In genomic region chr20:30286157-30286556, GRCh38 we compare ENCODE assay signal across 26 cellular contexts.
DNase-seq lines count a peak whose midpoint lies in the region; ATAC-seq, FAIRE-seq and TF ChIP-seq lines count a peak whose summit lies in the region.
"Had no signal": no experiment of that assay in that cellular context is flagged by ENCODE, and none has a peak within 500 bp of the region (broad histone marks: within the 10 kb centered on the region; RNA-seq: fewer than 3 reads in every experiment).

No MANE protein-coding gene starts in this region.

- H3K9me1 ChIP-seq in K562 (ENCODE audit: control insufficient read depth, insufficient read depth, low read length) = no peaks in the 10 kb centered on the region

- H3K4me2 ChIP-seq in K562 (ENCODE audit: insufficient read depth, low read length) = no peak overlapping the region
- H3K4me2 ChIP-seq: hepatocyte had no signal

- peak overlapping the region in 6 of 10 donors; percentile 2 to 81 (median 65) for H3K27ac Mint-ChIP-seq in naive thymus-derived CD8-positive, alpha-beta T cell

- TF ChIP-seq POLR2A in K562 (conservative IDR thresholded peaks at IDR 0.05) = no peak

- peak; percentile 65 to 74 (median 67) for TF ChIP-seq CTCF in K562 (IDR thresholded peaks at IDR 0.05 in 2 of 3, conservative IDR thresholded peaks at IDR 0.05 in 1 of 3; ENCODE audit: insufficient read depth in 2 of 3, low read depth in 1 of 3, low read length in 3 of 3)

- H3K4me3 Mint-ChIP-seq in naive thymus-derived CD8-positive, alpha-beta T cell = peak overlapping the region in 3 of 10 donors; percentile 13 to 66 (median 13)

- TF ChIP-seq EP300 in K562 (IDR thresholded peaks at IDR 0.05; ENCODE audit: low read length) = no peak

- no peaks in the 10 kb centered on the region for H3K27me3 ChIP-seq in K562 (ENCODE audit: control insufficient read depth in 2 of 2, insufficient read depth in 2 of 2, low read length in 2 of 2)
- H3K27me3 ChIP-seq: hepatocyte, upper lobe of left lung had no signal

- H3K36me3 ChIP-seq in K562 (ENCODE audit: control insufficient read depth, insufficient read depth, low read length) = no peaks in the 10 kb centered on the region
- H3K36me3 ChIP-seq: upper lobe of left lung had no signal

- peak; percentile 71 to 87 for TF ChIP-seq RAD21 in K562 (CRISPR knock-in tag; conservative IDR thresholded peaks at IDR 0.05 in 1 of 2, IDR thresholded peaks at IDR 0.05 in 1 of 2)

- intact Hi-C loops in K562 (cut with micrococcal nuclease) = loop anchor here (10.0 kb wide), 2 partner anchors 299 to 691 kb away; no protein-coding TSS in a partner anchor

- H3K27ac ChIP-seq in K562 (ENCODE audit: extremely low read depth, low read depth, low read length) = no peak overlapping the region
- H3K27ac ChIP-seq: 22Rv1, hepatocyte, upper lobe of left lung had no signal

- peak; percentile 22 for DNase-seq in DMS 273 (lab: John Stamatoyannopoulos, UW; ENCODE audit: unreplicated experiment)
- no peak for DNase-seq in DMS 273 treated with DMSO at 0.1 percent for 48 hours (lab: John Stamatoyannopoulos, UW)
- peak; percentile 9 for DNase-seq in HT-29 (ENCODE audit: low spot score)
- DNase-seq in K562 (ENCODE audit: extremely low read depth in 1 of 4, low spot score in 3 of 4) = peak; percentile 42 to 60 (median 49)
- DNase-seq in naive thymus-derived CD8-positive, alpha-beta T cell = no peak
- no peak for DNase-seq in SIG-M5 (lab: John Stamatoyannopoulos, UW)
- no peak for DNase-seq in stimulated activated naive CD4-positive, alpha-beta T cell (lab: John Stamatoyannopoulos, UW)
- DNase-seq in NCI-H510A (lab: John Stamatoyannopoulos, UW) = no peak
- DNase-seq: activated CD4-positive, alpha-beta T cell treated with anti-CD3 and anti-CD28 coated beads, Interleukin-2, amount 50 U/mL, for 4 hours; activated gamma-delta T cell; GDM1; GOT3; NCI-H1048; NCI-H1930; NCI-H446 treated with DMSO at 0.1 percent for 48 hours; occipital lobe; SHP77 treated with DMSO at 0.1 percent for 48 hours; stimulated activated CD4-positive, alpha-beta T cell treated with anti-CD3 and anti-CD28 coated beads, Interleukin-4, amount 100 ng/mL, for 4 hours; T-helper 1 cell had no signal

- POLR2A ChIA-PET in K562 (lab: Yijun Ruan, JAX) = no interaction called here
- POLR2A ChIA-PET in naive thymus-derived CD8-positive, alpha-beta T cell (lab: Charles Lee) = interaction anchor here (0.6 kb wide), 1 partner anchor 120 kb away, joined by 3 read pairs; no protein-coding TSS in a partner anchor

- BruUV-seq in K562 (replicated peaks; lab: Mats Ljungman, UMichigan) = no TSS peak

- no peak overlapping the region for H3K4me3 ChIP-seq in K562
- H3K4me3 ChIP-seq: GM12878, hepatocyte, lung, upper lobe of left lung had no signal

- no peaks in the 10 kb centered on the region for H3K27me3 Mint-ChIP-seq in naive thymus-derived CD8-positive, alpha-beta T cell

- H3K79me2 ChIP-seq in K562 (ENCODE audit: control insufficient read depth, insufficient read depth, low read length) = no peaks in the 10 kb centered on the region
- H3K79me2 ChIP-seq: hepatocyte had no signal

- peak overlapping the region; percentile 77 for H2AFZ ChIP-seq in K562 (ENCODE audit: low read depth, low read length)
- H2AFZ ChIP-seq: hepatocyte had no signal

- CTCF ChIA-PET in K562 (lab: Yijun Ruan, JAX; ENCODE audit: low intra/inter-chr PET ratio) = no interaction called here

- peaks cover 0 to 3% (median 0%) of the 10 kb centered on the region in 3 donors for H3K36me3 Mint-ChIP-seq in naive thymus-derived CD8-positive, alpha-beta T cell

- no peaks in the 10 kb centered on the region for H3K9me3 ChIP-seq in K562 (replicated peaks; ENCODE audit: control insufficient read depth, insufficient read depth, low read depth, low read length)
- H3K9me3 ChIP-seq: upper lobe of left lung had no signal

- 29% methylated on average over 9 of the region's 15 CpGs for WGBS in K562 (ENCODE audit: insufficient coverage, low coverage, missing lambda C conversion rate)

- H4K20me1 ChIP-seq in K562 (replicated peaks; ENCODE audit: control insufficient read depth, insufficient read depth, low read length) = no peaks in the 10 kb centered on the region

- ATAC-seq in K562 = peak; percentile 86
- no peak for ATAC-seq in naive thymus-derived CD8-positive, alpha-beta T cell
- ATAC-seq: GM12878 had no signal

- FAIRE-seq in K562 (lab: Jason Lieb, UNC) = no peak
- FAIRE-seq: endothelial cell of umbilical vein, GM12878, keratinocyte had no signal

- in situ Hi-C loops in K562 (cut with MboI) = loop anchor here (10.0 kb wide), 1 partner anchor 521 kb away; no protein-coding TSS in a partner anchor

- peaks cover 0 to 33% (median 3%) of the 10 kb centered on the region in 9 donors for H3K9me3 Mint-ChIP-seq in naive thymus-derived CD8-positive, alpha-beta T cell

- H3K4me1 Mint-ChIP-seq in naive thymus-derived CD8-positive, alpha-beta T cell = peaks cover 20 to 34% (median 31%) of the 10 kb centered on the region in 4 donors

- H3K4me1 ChIP-seq in K562 (replicated peaks in 1 of 2; ENCODE audit: control insufficient read depth in 2 of 2, insufficient read depth in 2 of 2, low read length in 2 of 2) = peaks cover 0 to 40% of the 10 kb centered on the region in 2 experiments; a peak in 4 of 5 replicates

- H3K9ac ChIP-seq in K562 (ENCODE audit: insufficient read depth in 1 of 2, low read depth in 2 of 2, low read length in 2 of 2) = peak overlapping the region in 1 of 2 experiments; percentile 58; a peak in 1 of 4 replicates

TF ChIP-seq in K562, 482 proteins besides CTCF, POLR2A, EP300 and RAD21:
- 0 out of 4 replicates have a peak, but pooled peaks have one; percentile 28 to 36 for TF ChIP-seq FOXK2 (conservative IDR thresholded peaks at IDR 0.05 in 1 of 2, IDR thresholded peaks at IDR 0.05 in 1 of 2; ENCODE audit: low read depth in 2 of 2)
- TF ChIP-seq SMARCC2 (IDR thresholded peaks at IDR 0.05; ENCODE audit: low read depth) = no peak
- TF ChIP-seq ZNF121 (CRISPR knock-in tag; conservative IDR thresholded peaks at IDR 0.05) = no peak
- peak; percentile 74; the same call in 1 of the 2 replicates for TF ChIP-seq ARID2 (IDR thresholded peaks at IDR 0.05)
- no peak for TF ChIP-seq MAX (CRISPR knock-in tag; IDR thresholded peaks at IDR 0.05)
- TF ChIP-seq L3MBTL2 (IDR thresholded peaks at IDR 0.05) = peak; percentile 22; the same call in 1 of the 2 replicates
- TF ChIP-seq RBM34 (IDR thresholded peaks at IDR 0.05; ENCODE audit: borderline replicate concordance, insufficient read depth, low read length) = no peak
- peak in 1 of 2 experiments; percentile 39 for TF ChIP-seq E2F6 (IDR thresholded peaks at IDR 0.05; ENCODE audit: borderline replicate concordance in 1 of 2, extremely low read depth in 1 of 2, insufficient read depth in 1 of 2, insufficient read length in 1 of 2, low read depth in 1 of 2, low read length in 1 of 2, poor library complexity in 1 of 2, severe bottlenecking in 1 of 2)
- 0 out of 2 replicates have a peak, but pooled peaks have one; percentile 47 for TF ChIP-seq CC2D1A (IDR thresholded peaks at IDR 0.05)
- TF ChIP-seq SMC3 (conservative IDR thresholded peaks at IDR 0.05; ENCODE audit: insufficient read depth, low read depth, low read length) = peak; percentile 62; the same call in 1 of the 2 replicates
- TF ChIP-seq KDM2B (CRISPR knock-in tag; IDR thresholded peaks at IDR 0.05) = no peak
- peak; percentile 38; the same call in 1 of the 2 replicates for TF ChIP-seq DEAF1 (CRISPR knock-in tag; IDR thresholded peaks at IDR 0.05)
- TF ChIP-seq NCOR1 (IDR thresholded peaks at IDR 0.05) = no peak
TF ChIP-seq in K562: peak in this region for 7.

Comparison
In these comparisons a context has a peak if more than half of its experiments do, and no peak if none do; other contexts are left out.
1. DNase-seq: peak in DMS 273 (single experiment), HT-29 (single experiment) and K562 (4 of 4); none in DMS 273 treated with DMSO at 0.1 percent for 48 hours (single experiment), naive thymus-derived CD8-positive, alpha-beta T cell (0 of 10), SIG-M5 (single experiment), stimulated activated naive CD4-positive, alpha-beta T cell (0 of 6) and NCI-H510A (single experiment).